ENCODE assay signal across 12 cellular contexts in genomic region chr15:74156678-74157411, GRCh38. TPM values are rescaled to one million over a fixed set of nuclear protein-coding genes. Genes with fewer than 3 reads are reported as not detected.
DNase-seq lines count a peak whose midpoint lies in the region; ATAC-seq, FAIRE-seq and TF ChIP-seq lines count a peak whose summit lies in the region.
"Had no signal": no experiment of that assay in that cellular context is flagged by ENCODE, and none has a peak within 500 bp of the region (broad histone marks: within the 10 kb centered on the region; RNA-seq: fewer than 3 reads in every experiment).

No MANE protein-coding gene starts in this region.

- TF ChIP-seq POLR2A in GM12878 (IDR thresholded peaks at IDR 0.05; ENCODE audit: low read depth, low read length) (no peak), tibial nerve (IDR thresholded peaks at IDR 0.05) (no peak)

- no peak overlapping the region for H3K4me3 ChIP-seq in BLaER1 treated with 17β-estradiol and CSF1 and Interleukin-3, amounts not matched to agents 10 nM and 100 nM
- no peak overlapping the region for H3K4me3 ChIP-seq in GM12878
- no peak overlapping the region for H3K4me3 ChIP-seq in tibial nerve
- H3K4me3 ChIP-seq: prostate gland had no signal

- H3K27ac ChIP-seq in BLaER1 treated with 17β-estradiol and CSF1 and Interleukin-3, amounts not matched to agents 10 nM and 100 nM, result no peak overlapping the region
- H3K27ac ChIP-seq in GM12878 (ENCODE audit: control insufficient read depth, insufficient read depth) (peak overlapping the region; percentile 37; the same call in 1 of the 2 replicates), tibial nerve (peak overlapping the region in 1 of 4 donors; percentile 11)
- H3K27ac ChIP-seq: prostate gland had no signal

- H3K79me2 ChIP-seq in GM12878 (ENCODE audit: control insufficient read depth, insufficient read depth, low read length), result no peaks in the 10 kb centered on the region

- no peaks in the 10 kb centered on the region for H3K27me3 ChIP-seq in BLaER1 treated with 17β-estradiol and CSF1 and Interleukin-3, amounts not matched to agents 10 nM and 100 nM
- H3K27me3 ChIP-seq in GM12878 (replicated peaks in 1 of 2; ENCODE audit: control insufficient read depth in 2 of 2, insufficient read depth in 2 of 2, low read length in 1 of 2) (no peaks in the 10 kb centered on the region), tibial nerve (no peaks in the 10 kb centered on the region)

- CTCF ChIA-PET in GM12878 (lab: Yijun Ruan, JAX), result interaction anchor here (1.0 to 1.9 kb wide), 5 partner anchors 15 to 184 kb away, joined by 3 to 6 read pairs (median 5); no protein-coding TSS in a partner anchor

- no peak overlapping the region for H3K9ac ChIP-seq in BLaER1 treated with 17β-estradiol and CSF1 and Interleukin-3, amounts not matched to agents 10 nM and 100 nM
- H3K9ac ChIP-seq in GM12878 (ENCODE audit: control insufficient read depth, insufficient read depth, low read length), result peak overlapping the region; percentile 22

- no peaks in the 10 kb centered on the region for H3K36me3 ChIP-seq in BLaER1 treated with 17β-estradiol and CSF1 and Interleukin-3, amounts not matched to agents 10 nM and 100 nM
- no peaks in the 10 kb centered on the region for H3K36me3 ChIP-seq in GM12878 (ENCODE audit: control insufficient read depth in 2 of 2, insufficient read depth in 2 of 2, low read length in 1 of 2)
- H3K36me3 ChIP-seq in tibial nerve, result no peaks in the 10 kb centered on the region
- H3K36me3 ChIP-seq: prostate gland had no signal

- no peak for TF ChIP-seq CTCF in GM12878 (IDR thresholded peaks at IDR 0.05 in 2 of 3, conservative IDR thresholded peaks at IDR 0.05 in 1 of 3; ENCODE audit: control insufficient read depth in 2 of 3, extremely low read depth in 1 of 3, insufficient read depth in 1 of 3, low read depth in 3 of 3, low read length in 3 of 3)
- no peak for TF ChIP-seq CTCF in tibial nerve (IDR thresholded peaks at IDR 0.05)
- TF ChIP-seq CTCF in GM10266 (IDR thresholded peaks at IDR 0.05; ENCODE audit: control insufficient read depth, insufficient read depth, low read depth, missing control alignments), result no peak

- peak overlapping the region; percentile 4 to 75 (median 50) for H3K4me2 ChIP-seq in BLaER1 treated with 17β-estradiol and CSF1 and Interleukin-3, amounts not matched to agents 10 nM and 100 nM
- peak overlapping the region; percentile 46; the same call in 1 of the 2 replicates for H3K4me2 ChIP-seq in GM12878 (ENCODE audit: control insufficient read depth, insufficient read depth)

- no peak for TF ChIP-seq RAD21 in GM12878 (IDR thresholded peaks at IDR 0.05; ENCODE audit: insufficient read depth, low read depth, low read length)

- no peak for FAIRE-seq in GM12878 (lab: Jason Lieb, UNC)
- no peak for FAIRE-seq in GM19239 (lab: Jason Lieb, UNC)
- FAIRE-seq: frontal cortex had no signal

- DNase-seq in NCI-H1436 treated with DMSO at 0.1 percent for 48 hours (lab: John Stamatoyannopoulos, UW) (peak; percentile 56), GM12878 (ENCODE audit: low read depth, low spot score) (no peak), middle frontal gyrus (ENCODE audit: extremely low spot score, low spot score) (peak; percentile 39), GM19239 (ENCODE audit: insufficient read length, low spot score) (no peak), SW480 (ENCODE audit: low spot score) (no peak), tibial nerve (ENCODE audit: low spot score in 2 of 2) (no peak), GM10266 (ENCODE audit: extremely low spot score) (no peak)
- DNase-seq: amniotic stem cell, NCI-H226 had no signal

- RAD21 ChIA-PET in GM12878 (lab: Charles Lee; ENCODE audit: unreplicated experiment), result interaction anchor here (2.0 kb wide), 1 partner anchor 166 kb away, joined by 4 read pairs; no protein-coding TSS in a partner anchor

- BruUV-seq in GM12878 (replicated peaks; lab: Mats Ljungman, UMichigan), result no TSS peak

- peaks cover 15 to 28% (median 20%) of the 10 kb centered on the region in 10 experiments for H3K4me1 ChIP-seq in BLaER1 treated with 17β-estradiol and CSF1 and Interleukin-3, amounts not matched to agents 10 nM and 100 nM
- peaks cover 33% of the 10 kb centered on the region for H3K4me1 ChIP-seq in GM12878 (ENCODE audit: control insufficient read depth, insufficient read depth, low read length)
- peaks cover 0 to 12% (median 0%) of the 10 kb centered on the region in 4 donors for H3K4me1 ChIP-seq in tibial nerve
- H3K4me1 ChIP-seq: prostate gland had no signal

- no peaks in the 10 kb centered on the region for H3K9me3 ChIP-seq in BLaER1 treated with 17β-estradiol and CSF1 and Interleukin-3, amounts not matched to agents 10 nM and 100 nM (replicated peaks in 1 of 11)
- H3K9me3 ChIP-seq in GM12878 (replicated peaks; ENCODE audit: control insufficient read depth, insufficient read depth, low read length) (no peaks in the 10 kb centered on the region), tibial nerve (no peaks in the 10 kb centered on the region)
- H3K9me3 ChIP-seq: prostate gland had no signal

- TF ChIP-seq EP300 in GM12878 (IDR thresholded peaks at IDR 0.05; ENCODE audit: borderline replicate concordance in 1 of 2, control insufficient read depth in 1 of 2, low read depth in 2 of 2, low read length in 2 of 2), result no peak
- TF ChIP-seq EP300 in tibial nerve (IDR thresholded peaks at IDR 0.05), result no peak

- H4K20me1 ChIP-seq in BLaER1 treated with 17β-estradiol and CSF1 and Interleukin-3, amounts not matched to agents 10 nM and 100 nM, result no peaks in the 10 kb centered on the region
- no peaks in the 10 kb centered on the region for H4K20me1 ChIP-seq in GM12878 (ENCODE audit: control insufficient read depth, insufficient read depth)

- SMC1A ChIA-PET in GM12878 (lab: Charles Lee; ENCODE audit: uncharacterized antibody, unreplicated experiment), result no interaction called here

- POLR2A ChIA-PET in GM12878 (lab: Charles Lee), result interaction anchor here (0.5 kb wide), 1 partner anchor 11 kb away, joined by 4 read pairs; no protein-coding TSS in a partner anchor

- intact Hi-C loops in GM12878 (cut with micrococcal nuclease; ENCODE audit: unreplicated experiment), result no loop called here

- no peak for ATAC-seq in GM12878

- peak overlapping the region; percentile 80 for H2AFZ ChIP-seq in GM12878 (ENCODE audit: control insufficient read depth, low read depth, low read length)

- 27% methylated on average over 7 of the region's 7 CpGs for WGBS in GM12878 (ENCODE audit: insufficient coverage, insufficient replicate concordance, low lambda C conversion rate, missing lambda C conversion rate)
- WGBS in tibial nerve, 2 donors, result 14 to 17% methylated on average over 7 of the region's 7 CpGs

- in situ Hi-C loops in GM12878 (cut with MboI), result no loop called here

RNA-seq across cellular contexts. Expression of gene ISLR, which starts 16.7 kb away (rescaled TPM):
- total RNA-seq in GM12878 (2013; cell fraction: nucleolus; rRNA removed), result not detected in 2 replicates
- total RNA-seq in GM12878 (2014; rRNA removed) (0.62 and 1.1 TPM in 2 replicates), GM12878 (2014; rRNA removed; fragmentation: Illumina TruSeq; extraction: Trizol) (0.28 and 0.45 TPM in 2 replicates), GM12878 (2021) (1.3 and 1.7 TPM in 2 replicates), tibial nerve (100 to 1,000 TPM in 3 of 4 donors, 10 to 100 TPM in 1; 41.7 to 250 (median 164) TPM)
- polyA plus RNA-seq in GM12878 (2011; ENCODE audit: low read depth), result 0.29 TPM
- polyA plus RNA-seq in GM12878 (2011; rRNA removed) (0.03 TPM in 1 of 2 replicates, not detected in the other), GM12878 (2014; fragmentation: Illumina TruSeq; extraction: Trizol) (0.16 and 0.46 TPM in 2 replicates), GM12878 (2014; fragmentation: Nextera tagmentation; extraction: Ambion mirVana) (under 1 TPM; 0.05 to 0.13 TPM), GM12878 (2014; rRNA removed) (0.92 and 1.1 TPM in 2 replicates), GM12878 (2016; fragmentation: Nextera tagmentation; extraction: Ambion mirVana) (1 to 10 TPM in 1 of 2 experiments, under 1 TPM in 1; 0.91 to 1.8 TPM)
- polyA plus RNA-seq in GM12878 (2011; cell fraction: cytosol; rRNA removed), result 0.03 and 0.09 TPM in 2 replicates
- 0.16 TPM in 1 of 2 replicates, not detected in the other for polyA plus RNA-seq in GM12878 (2011; cell fraction: nucleus; rRNA removed)
- polyA plus RNA-seq in GM12878 (2012), result 0.53 and 0.81 TPM in 2 replicates
- not detected in 2 replicates for polyA minus RNA-seq in GM12878 (2011; rRNA and poly(A)+ RNA removed)
- polyA minus RNA-seq in GM12878 (2011; cell fraction: cytosol; rRNA and poly(A)+ RNA removed), result not detected in 2 replicates
- polyA minus RNA-seq in GM12878 (2011; cell fraction: nucleus; rRNA and poly(A)+ RNA removed), result not detected in 2 replicates

RNA-seq across cellular contexts. Expression of gene ISLR2, which starts 26.5 kb away (rescaled TPM):
- 0.08 TPM in 1 of 2 replicates, not detected in the other for total RNA-seq in GM12878 (2013; cell fraction: nucleolus; rRNA removed)
- total RNA-seq in GM12878 (2014; rRNA removed) (0.06 and 0.16 TPM in 2 replicates), GM12878 (2014; rRNA removed; fragmentation: Illumina TruSeq; extraction: Trizol) (0.04 TPM in 1 of 2 replicates, not detected in the other), GM12878 (2021) (0.21 and 0.37 TPM in 2 replicates), tibial nerve (1 to 10 TPM in 1 of 4 donors, under 1 TPM in 2, not detected in 1; 0.66 to 1.5 (median 0.98) TPM)
- 0.07 TPM for polyA plus RNA-seq in GM12878 (2011; ENCODE audit: low read depth)
- polyA plus RNA-seq in GM12878 (2011; rRNA removed) (not detected in 2 replicates), GM12878 (2014; fragmentation: Illumina TruSeq; extraction: Trizol) (0.09 TPM in 1 of 2 replicates, not detected in the other), GM12878 (2014; fragmentation: Nextera tagmentation; extraction: Ambion mirVana) (not detected), GM12878 (2014; rRNA removed) (0.10 and 0.30 TPM in 2 replicates), GM12878 (2016; fragmentation: Nextera tagmentation; extraction: Ambion mirVana) (under 1 TPM in 1 of 2 experiments, not detected in 1; 0.05 TPM)
- polyA plus RNA-seq in GM12878 (2011; cell fraction: cytosol; rRNA removed), result 0.03 and 0.13 TPM in 2 replicates
- polyA plus RNA-seq in GM12878 (2011; cell fraction: nucleus; rRNA removed), result 0.33 and 0.37 TPM in 2 replicates
- 0.24 and 0.32 TPM in 2 replicates for polyA plus RNA-seq in GM12878 (2012)
- polyA minus RNA-seq in GM12878 (2011; rRNA and poly(A)+ RNA removed), result not detected in 2 replicates
- not detected in 2 replicates for polyA minus RNA-seq in GM12878 (2011; cell fraction: cytosol; rRNA and poly(A)+ RNA removed)
- not detected in 2 replicates for polyA minus RNA-seq in GM12878 (2011; cell fraction: nucleus; rRNA and poly(A)+ RNA removed)

RNA-seq across cellular contexts. Expression of gene STRA6, which starts 45.7 kb away (rescaled TPM):
- total RNA-seq in GM12878 (2013; cell fraction: nucleolus; rRNA removed), result 4.4 and 6.9 TPM in 2 replicates
- total RNA-seq in GM12878 (2014; rRNA removed) (6.9 and 7.1 TPM in 2 replicates), GM12878 (2014; rRNA removed; fragmentation: Illumina TruSeq; extraction: Trizol) (4.1 and 4.4 TPM in 2 replicates), GM12878 (2021) (9.7 and 10.0 TPM in 2 replicates), tibial nerve (1 to 10 TPM in 1 of 4 donors, under 1 TPM in 1, not detected in 2; 0.39 to 1.9 TPM)
- 1.2 TPM for polyA plus RNA-seq in GM12878 (2011; ENCODE audit: low read depth)
- polyA plus RNA-seq in GM12878 (2011; rRNA removed) (0.39 and 1.3 TPM in 2 replicates), GM12878 (2014; fragmentation: Illumina TruSeq; extraction: Trizol) (2.4 and 4.2 TPM in 2 replicates), GM12878 (2014; fragmentation: Nextera tagmentation; extraction: Ambion mirVana) (under 1 TPM; 0.31 to 0.62 TPM), GM12878 (2014; rRNA removed) (8.8 and 10.8 TPM in 2 replicates), GM12878 (2016; fragmentation: Nextera tagmentation; extraction: Ambion mirVana) (10 to 100 TPM in 1 of 2 experiments, 1 to 10 TPM in 1; 8.8 to 10.4 TPM)
- polyA plus RNA-seq in GM12878 (2011; cell fraction: cytosol; rRNA removed), result 0.84 and 1.4 TPM in 2 replicates
- 8.0 and 8.7 TPM in 2 replicates for polyA plus RNA-seq in GM12878 (2011; cell fraction: nucleus; rRNA removed)
- polyA plus RNA-seq in GM12878 (2012), result 2.5 and 2.9 TPM in 2 replicates
- polyA minus RNA-seq in GM12878 (2011; rRNA and poly(A)+ RNA removed), result 0.82 and 0.95 TPM in 2 replicates
- polyA minus RNA-seq in GM12878 (2011; cell fraction: cytosol; rRNA and poly(A)+ RNA removed), result 0.52 TPM in 1 of 2 replicates, not detected in the other
- polyA minus RNA-seq in GM12878 (2011; cell fraction: nucleus; rRNA and poly(A)+ RNA removed), result 3.3 and 4.2 TPM in 2 replicates

Comparison
In these comparisons a context has a peak if more than half of its experiments do, and no peak if none do; other contexts are left out.
1. DNase-seq: peak in NCI-H1436 treated with DMSO at 0.1 percent for 48 hours (single experiment) and middle frontal gyrus (single experiment); none in GM12878 (single experiment), GM19239 (single experiment), SW480 (single experiment), tibial nerve (0 of 2) and GM10266 (single experiment).
2. RNA of gene ISLR, which starts 16.7 kb away (total RNA-seq): 41.7 to 250 TPM in tibial nerve; 0.28 to 1.7 TPM in GM12878; every median in the first group is over 10 times any median in the second.